Comparison of ENCODE assay signal across 1 cellular context in the genomic region with DNA sequence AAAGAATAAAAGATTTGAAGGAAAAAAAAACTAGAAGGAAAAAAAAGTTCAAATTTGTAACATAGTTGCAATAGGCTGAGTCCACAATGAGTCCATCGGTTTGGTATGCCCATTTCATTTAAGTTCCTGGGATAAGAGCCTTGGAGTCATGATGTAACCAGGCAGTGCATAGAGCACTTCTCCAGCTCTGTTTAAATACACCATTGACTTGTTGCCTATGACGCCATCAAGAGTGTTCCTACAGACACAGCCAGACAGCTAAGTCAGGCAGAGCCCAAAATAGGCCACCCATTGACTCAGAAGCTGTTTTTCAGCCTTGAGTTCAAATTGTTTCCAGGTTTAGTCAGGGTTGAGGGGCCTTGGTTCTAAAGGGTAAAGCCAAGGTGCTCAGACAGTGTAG.
TF ChIP-seq lines count a peak whose summit lies in the region.

No MANE protein-coding gene starts in this region.

TF ChIP-seq in HepG2, 621 proteins besides CTCF, POLR2A, EP300 and RAD21 (continued from another document and continues in another):
- TF ChIP-seq, protein P1, sequence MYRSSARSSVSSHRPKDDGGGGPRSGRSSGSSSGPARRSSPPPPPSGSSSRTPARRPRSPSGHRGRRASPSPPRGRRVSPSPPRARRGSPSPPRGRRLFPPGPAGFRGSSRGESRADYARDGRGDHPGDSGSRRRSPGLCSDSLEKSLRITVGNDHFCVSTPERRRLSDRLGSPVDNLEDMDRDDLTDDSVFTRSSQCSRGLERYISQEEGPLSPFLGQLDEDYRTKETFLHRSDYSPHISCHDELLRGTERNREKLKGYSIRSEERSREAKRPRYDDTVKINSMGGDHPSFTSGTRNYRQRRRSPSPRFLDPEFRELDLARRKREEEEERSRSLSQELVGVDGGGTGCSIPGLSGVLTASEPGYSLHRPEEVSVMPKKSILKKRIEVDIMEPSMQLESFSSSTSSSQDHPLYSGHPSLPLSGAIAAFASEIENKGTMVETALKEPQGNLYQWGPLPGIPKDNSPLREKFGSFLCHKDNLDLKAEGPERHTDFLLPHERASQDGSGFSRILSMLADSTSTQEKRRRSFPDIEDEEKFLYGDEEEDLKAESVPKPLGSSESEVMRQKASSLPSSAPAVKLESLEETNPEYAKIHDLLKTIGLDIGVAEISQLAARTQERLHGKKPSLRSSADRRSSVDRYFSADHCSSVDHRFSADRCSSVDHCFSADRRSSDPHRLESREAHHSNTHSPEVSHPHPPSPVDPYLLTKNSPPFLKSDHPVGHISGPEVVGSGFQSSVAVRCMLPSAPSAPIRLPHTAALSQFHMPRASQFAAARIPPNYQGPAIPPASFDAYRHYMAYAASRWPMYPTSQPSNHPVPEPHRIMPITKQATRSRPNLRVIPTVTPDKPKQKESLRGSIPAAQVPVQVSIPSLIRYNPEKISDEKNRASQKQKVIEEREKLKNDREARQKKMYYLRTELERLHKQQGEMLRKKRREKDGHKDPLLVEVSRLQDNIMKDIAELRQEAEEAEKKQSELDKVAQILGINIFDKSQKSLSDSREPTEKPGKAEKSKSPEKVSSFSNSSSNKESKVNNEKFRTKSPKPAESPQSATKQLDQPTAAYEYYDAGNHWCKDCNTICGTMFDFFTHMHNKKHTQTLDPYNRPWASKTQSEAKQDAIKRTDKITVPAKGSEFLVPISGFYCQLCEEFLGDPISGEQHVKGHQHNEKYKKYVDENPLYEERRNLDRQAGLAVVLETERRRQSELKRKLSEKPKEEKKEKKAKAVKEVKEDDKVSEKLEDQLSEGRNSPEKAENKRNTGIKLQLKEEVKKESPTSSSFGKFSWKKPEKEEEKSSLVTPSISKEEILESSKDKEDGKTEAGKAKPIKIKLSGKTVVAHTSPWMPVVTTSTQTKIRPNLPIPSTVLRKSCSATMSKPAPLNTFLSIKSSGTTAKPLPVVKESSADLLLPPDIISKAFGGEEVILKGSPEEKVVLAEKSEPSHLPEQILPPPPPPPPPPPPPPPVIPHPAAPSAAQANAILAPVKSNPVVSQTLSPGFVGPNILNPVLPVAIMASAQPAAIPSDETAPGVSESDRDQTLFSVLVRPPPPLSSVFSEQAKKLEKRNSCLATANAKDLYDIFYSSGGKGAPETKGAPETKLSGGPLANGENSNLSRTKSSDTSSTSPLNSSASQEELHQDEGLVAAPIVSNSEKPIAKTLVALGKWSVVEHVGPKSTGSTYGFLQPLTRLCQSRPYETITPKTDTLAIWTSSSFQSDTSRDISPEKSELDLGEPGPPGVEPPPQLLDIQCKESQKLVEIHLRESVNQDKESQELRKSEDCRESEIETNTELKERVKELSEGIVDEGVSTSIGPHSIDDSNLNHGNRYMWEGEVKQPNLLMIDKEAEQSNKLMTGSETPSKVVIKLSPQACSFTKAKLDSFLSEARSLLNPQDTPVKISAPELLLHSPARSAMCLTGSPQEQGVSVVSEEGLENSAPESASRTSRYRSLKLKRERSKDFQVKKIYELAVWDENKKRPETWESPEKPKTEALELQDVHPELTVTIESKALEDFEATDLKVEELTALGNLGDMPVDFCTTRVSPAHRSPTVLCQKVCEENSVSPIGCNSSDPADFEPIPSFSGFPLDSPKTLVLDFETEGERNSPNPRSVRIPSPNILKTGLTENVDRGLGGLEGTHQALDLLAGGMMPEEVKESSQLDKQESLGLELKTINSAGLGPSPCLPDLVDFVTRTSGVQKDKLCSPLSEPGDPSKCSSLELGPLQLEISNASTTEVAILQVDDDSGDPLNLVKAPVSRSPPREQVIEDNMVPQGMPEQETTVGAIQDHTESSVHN (CRISPR knock-in tag; IDR thresholded peaks at IDR 0.05): no peak
- TF ChIP-seq POLR2AphosphoS5 (IDR thresholded peaks at IDR 0.05; ENCODE audit: low read depth, low read length) (0 out of 2 replicates have a peak, but pooled peaks have one; percentile 17), ZNF234 (CRISPR knock-in tag; conservative IDR thresholded peaks at IDR 0.05) (no peak), ZNF724P (CRISPR knock-in tag; IDR thresholded peaks at IDR 0.05; ENCODE audit: borderline replicate concordance) (no peak), ZNF841 (CRISPR knock-in tag; IDR thresholded peaks at IDR 0.05; ENCODE audit: borderline replicate concordance) (no peak), STAG1 (CRISPR knock-in tag; IDR thresholded peaks at IDR 0.05) (peak; percentile 37), SMYD3 (CRISPR knock-in tag; IDR thresholded peaks at IDR 0.05) (0 out of 2 replicates have a peak, but pooled peaks have one; percentile 26), HNRNPUL1 (IDR thresholded peaks at IDR 0.05; ENCODE audit: low read depth, low read length) (no peak), HDAC1 (CRISPR knock-in tag; IDR thresholded peaks at IDR 0.05) (peak; percentile 72), PLRG1 (conservative IDR thresholded peaks at IDR 0.05) (no peak), SIX4 (CRISPR knock-in tag; IDR thresholded peaks at IDR 0.05) (peak; percentile 38; the same call in 1 of the 2 replicates), ZNF230 (CRISPR knock-in tag; IDR thresholded peaks at IDR 0.05) (no peak), MEIS1 (CRISPR knock-in tag; IDR thresholded peaks at IDR 0.05; ENCODE audit: borderline replicate concordance) (peak; percentile 25; the same call in 1 of the 2 replicates), HCFC1 (IDR thresholded peaks at IDR 0.05; ENCODE audit: low read depth, low read length) (no peak), FOXJ3 (CRISPR knock-in tag; IDR thresholded peaks at IDR 0.05; ENCODE audit: borderline replicate concordance) (peak; percentile 69; the same call in 1 of the 2 replicates), MYNN (CRISPR knock-in tag; IDR thresholded peaks at IDR 0.05; ENCODE audit: low read depth) (no peak), FOXO1 (CRISPR knock-in tag; IDR thresholded peaks at IDR 0.05) (peak; percentile 87), TAF1 (CRISPR knock-in tag; IDR thresholded peaks at IDR 0.05) (peak; percentile 37; the same call in 1 of the 2 replicates), HMG20B (CRISPR knock-in tag; conservative IDR thresholded peaks at IDR 0.05) (peak; percentile 60; the same call in 1 of the 2 replicates)
- TF ChIP-seq, protein P2, sequence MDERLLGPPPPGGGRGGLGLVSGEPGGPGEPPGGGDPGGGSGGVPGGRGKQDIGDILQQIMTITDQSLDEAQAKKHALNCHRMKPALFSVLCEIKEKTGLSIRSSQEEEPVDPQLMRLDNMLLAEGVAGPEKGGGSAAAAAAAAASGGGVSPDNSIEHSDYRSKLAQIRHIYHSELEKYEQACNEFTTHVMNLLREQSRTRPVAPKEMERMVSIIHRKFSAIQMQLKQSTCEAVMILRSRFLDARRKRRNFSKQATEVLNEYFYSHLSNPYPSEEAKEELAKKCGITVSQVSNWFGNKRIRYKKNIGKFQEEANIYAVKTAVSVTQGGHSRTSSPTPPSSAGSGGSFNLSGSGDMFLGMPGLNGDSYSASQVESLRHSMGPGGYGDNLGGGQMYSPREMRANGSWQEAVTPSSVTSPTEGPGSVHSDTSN (CRISPR knock-in tag; IDR thresholded peaks at IDR 0.05): 0 out of 2 replicates have a peak, but pooled peaks have one; percentile 26
- TF ChIP-seq, protein P3, sequence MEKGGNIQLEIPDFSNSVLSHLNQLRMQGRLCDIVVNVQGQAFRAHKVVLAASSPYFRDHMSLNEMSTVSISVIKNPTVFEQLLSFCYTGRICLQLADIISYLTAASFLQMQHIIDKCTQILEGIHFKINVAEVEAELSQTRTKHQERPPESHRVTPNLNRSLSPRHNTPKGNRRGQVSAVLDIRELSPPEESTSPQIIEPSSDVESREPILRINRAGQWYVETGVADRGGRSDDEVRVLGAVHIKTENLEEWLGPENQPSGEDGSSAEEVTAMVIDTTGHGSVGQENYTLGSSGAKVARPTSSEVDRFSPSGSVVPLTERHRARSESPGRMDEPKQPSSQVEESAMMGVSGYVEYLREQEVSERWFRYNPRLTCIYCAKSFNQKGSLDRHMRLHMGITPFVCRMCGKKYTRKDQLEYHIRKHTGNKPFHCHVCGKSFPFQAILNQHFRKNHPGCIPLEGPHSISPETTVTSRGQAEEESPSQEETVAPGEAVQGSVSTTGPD (CRISPR knock-in tag; IDR thresholded peaks at IDR 0.05): no peak
- TF ChIP-seq, protein P4, sequence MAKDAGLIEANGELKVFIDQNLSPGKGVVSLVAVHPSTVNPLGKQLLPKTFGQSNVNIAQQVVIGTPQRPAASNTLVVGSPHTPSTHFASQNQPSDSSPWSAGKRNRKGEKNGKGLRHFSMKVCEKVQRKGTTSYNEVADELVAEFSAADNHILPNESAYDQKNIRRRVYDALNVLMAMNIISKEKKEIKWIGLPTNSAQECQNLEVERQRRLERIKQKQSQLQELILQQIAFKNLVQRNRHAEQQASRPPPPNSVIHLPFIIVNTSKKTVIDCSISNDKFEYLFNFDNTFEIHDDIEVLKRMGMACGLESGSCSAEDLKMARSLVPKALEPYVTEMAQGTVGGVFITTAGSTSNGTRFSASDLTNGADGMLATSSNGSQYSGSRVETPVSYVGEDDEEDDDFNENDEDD (CRISPR knock-in tag; IDR thresholded peaks at IDR 0.05; ENCODE audit: borderline replicate concordance): no peak
- TF ChIP-seq, protein P5, sequence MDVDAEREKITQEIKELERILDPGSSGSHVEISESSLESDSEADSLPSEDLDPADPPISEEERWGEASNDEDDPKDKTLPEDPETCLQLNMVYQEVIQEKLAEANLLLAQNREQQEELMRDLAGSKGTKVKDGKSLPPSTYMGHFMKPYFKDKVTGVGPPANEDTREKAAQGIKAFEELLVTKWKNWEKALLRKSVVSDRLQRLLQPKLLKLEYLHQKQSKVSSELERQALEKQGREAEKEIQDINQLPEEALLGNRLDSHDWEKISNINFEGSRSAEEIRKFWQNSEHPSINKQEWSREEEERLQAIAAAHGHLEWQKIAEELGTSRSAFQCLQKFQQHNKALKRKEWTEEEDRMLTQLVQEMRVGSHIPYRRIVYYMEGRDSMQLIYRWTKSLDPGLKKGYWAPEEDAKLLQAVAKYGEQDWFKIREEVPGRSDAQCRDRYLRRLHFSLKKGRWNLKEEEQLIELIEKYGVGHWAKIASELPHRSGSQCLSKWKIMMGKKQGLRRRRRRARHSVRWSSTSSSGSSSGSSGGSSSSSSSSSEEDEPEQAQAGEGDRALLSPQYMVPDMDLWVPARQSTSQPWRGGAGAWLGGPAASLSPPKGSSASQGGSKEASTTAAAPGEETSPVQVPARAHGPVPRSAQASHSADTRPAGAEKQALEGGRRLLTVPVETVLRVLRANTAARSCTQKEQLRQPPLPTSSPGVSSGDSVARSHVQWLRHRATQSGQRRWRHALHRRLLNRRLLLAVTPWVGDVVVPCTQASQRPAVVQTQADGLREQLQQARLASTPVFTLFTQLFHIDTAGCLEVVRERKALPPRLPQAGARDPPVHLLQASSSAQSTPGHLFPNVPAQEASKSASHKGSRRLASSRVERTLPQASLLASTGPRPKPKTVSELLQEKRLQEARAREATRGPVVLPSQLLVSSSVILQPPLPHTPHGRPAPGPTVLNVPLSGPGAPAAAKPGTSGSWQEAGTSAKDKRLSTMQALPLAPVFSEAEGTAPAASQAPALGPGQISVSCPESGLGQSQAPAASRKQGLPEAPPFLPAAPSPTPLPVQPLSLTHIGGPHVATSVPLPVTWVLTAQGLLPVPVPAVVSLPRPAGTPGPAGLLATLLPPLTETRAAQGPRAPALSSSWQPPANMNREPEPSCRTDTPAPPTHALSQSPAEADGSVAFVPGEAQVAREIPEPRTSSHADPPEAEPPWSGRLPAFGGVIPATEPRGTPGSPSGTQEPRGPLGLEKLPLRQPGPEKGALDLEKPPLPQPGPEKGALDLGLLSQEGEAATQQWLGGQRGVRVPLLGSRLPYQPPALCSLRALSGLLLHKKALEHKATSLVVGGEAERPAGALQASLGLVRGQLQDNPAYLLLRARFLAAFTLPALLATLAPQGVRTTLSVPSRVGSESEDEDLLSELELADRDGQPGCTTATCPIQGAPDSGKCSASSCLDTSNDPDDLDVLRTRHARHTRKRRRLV (CRISPR knock-in tag; IDR thresholded peaks at IDR 0.05): no peak
- TF ChIP-seq, protein P6, sequence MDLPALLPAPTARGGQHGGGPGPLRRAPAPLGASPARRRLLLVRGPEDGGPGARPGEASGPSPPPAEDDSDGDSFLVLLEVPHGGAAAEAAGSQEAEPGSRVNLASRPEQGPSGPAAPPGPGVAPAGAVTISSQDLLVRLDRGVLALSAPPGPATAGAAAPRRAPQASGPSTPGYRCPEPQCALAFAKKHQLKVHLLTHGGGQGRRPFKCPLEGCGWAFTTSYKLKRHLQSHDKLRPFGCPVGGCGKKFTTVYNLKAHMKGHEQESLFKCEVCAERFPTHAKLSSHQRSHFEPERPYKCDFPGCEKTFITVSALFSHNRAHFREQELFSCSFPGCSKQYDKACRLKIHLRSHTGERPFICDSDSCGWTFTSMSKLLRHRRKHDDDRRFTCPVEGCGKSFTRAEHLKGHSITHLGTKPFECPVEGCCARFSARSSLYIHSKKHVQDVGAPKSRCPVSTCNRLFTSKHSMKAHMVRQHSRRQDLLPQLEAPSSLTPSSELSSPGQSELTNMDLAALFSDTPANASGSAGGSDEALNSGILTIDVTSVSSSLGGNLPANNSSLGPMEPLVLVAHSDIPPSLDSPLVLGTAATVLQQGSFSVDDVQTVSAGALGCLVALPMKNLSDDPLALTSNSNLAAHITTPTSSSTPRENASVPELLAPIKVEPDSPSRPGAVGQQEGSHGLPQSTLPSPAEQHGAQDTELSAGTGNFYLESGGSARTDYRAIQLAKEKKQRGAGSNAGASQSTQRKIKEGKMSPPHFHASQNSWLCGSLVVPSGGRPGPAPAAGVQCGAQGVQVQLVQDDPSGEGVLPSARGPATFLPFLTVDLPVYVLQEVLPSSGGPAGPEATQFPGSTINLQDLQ (CRISPR knock-in tag; IDR thresholded peaks at IDR 0.05): no peak
- TF ChIP-seq, protein P7, sequence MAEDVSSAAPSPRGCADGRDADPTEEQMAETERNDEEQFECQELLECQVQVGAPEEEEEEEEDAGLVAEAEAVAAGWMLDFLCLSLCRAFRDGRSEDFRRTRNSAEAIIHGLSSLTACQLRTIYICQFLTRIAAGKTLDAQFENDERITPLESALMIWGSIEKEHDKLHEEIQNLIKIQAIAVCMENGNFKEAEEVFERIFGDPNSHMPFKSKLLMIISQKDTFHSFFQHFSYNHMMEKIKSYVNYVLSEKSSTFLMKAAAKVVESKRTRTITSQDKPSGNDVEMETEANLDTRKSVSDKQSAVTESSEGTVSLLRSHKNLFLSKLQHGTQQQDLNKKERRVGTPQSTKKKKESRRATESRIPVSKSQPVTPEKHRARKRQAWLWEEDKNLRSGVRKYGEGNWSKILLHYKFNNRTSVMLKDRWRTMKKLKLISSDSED (CRISPR knock-in tag; IDR thresholded peaks at IDR 0.05): no peak
- TF ChIP-seq, protein P8, sequence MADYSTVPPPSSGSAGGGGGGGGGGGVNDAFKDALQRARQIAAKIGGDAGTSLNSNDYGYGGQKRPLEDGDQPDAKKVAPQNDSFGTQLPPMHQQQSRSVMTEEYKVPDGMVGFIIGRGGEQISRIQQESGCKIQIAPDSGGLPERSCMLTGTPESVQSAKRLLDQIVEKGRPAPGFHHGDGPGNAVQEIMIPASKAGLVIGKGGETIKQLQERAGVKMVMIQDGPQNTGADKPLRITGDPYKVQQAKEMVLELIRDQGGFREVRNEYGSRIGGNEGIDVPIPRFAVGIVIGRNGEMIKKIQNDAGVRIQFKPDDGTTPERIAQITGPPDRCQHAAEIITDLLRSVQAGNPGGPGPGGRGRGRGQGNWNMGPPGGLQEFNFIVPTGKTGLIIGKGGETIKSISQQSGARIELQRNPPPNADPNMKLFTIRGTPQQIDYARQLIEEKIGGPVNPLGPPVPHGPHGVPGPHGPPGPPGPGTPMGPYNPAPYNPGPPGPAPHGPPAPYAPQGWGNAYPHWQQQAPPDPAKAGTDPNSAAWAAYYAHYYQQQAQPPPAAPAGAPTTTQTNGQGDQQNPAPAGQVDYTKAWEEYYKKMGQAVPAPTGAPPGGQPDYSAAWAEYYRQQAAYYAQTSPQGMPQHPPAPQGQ (CRISPR knock-in tag; IDR thresholded peaks at IDR 0.05; ENCODE audit: borderline replicate concordance): no peak
- TF ChIP-seq, protein P9, sequence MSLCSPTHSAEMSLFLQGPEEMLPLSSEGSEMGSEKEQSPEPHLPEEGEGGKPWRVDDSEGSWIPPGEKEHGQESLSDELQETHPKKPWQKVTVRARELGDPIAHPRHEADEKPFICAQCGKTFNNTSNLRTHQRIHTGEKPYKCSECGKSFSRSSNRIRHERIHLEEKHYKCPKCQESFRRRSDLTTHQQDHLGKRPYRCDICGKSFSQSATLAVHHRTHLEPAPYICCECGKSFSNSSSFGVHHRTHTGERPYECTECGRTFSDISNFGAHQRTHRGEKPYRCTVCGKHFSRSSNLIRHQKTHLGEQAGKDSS (CRISPR knock-in tag; IDR thresholded peaks at IDR 0.05; ENCODE audit: borderline replicate concordance, low read depth): peak; percentile 47; the same call in 1 of the 2 replicates
